ENCODE assay signal across 8 cellular contexts in genomic region chr11:115869780-115870431, GRCh38.
DNase-seq lines count a peak whose midpoint lies in the region; ATAC-seq and TF ChIP-seq lines count a peak whose summit lies in the region.

No MANE protein-coding gene starts in this region.

- no peak for TF ChIP-seq EP300 in sigmoid colon (IDR thresholded peaks at IDR 0.05)

- H3K27me3 ChIP-seq in fibroblast of lung (ENCODE audit: control insufficient read depth, insufficient read depth, low read length) (no peaks in the 10 kb centered on the region), sigmoid colon (no peaks in the 10 kb centered on the region)

- H3K79me2 ChIP-seq in fibroblast of lung (ENCODE audit: control insufficient read depth, insufficient read depth, low read length) = no peaks in the 10 kb centered on the region

- intact Hi-C loops in sigmoid colon (cut with DNase I) = no loop called here

- H3K4me1 Mint-ChIP-seq in type B pancreatic cell (ENCODE audit: unreplicated experiment) = peaks cover 30% of the 10 kb centered on the region

- no peak overlapping the region for H3K9ac ChIP-seq in fibroblast of lung (ENCODE audit: insufficient read depth, low read length)

- WGBS in sigmoid colon, 2 donors = 52 to 57% methylated on average over 5 of the region's 5 CpGs

- H3K36me3 Mint-ChIP-seq in type B pancreatic cell = no peaks in the 10 kb centered on the region

- no peaks in the 10 kb centered on the region for H3K9me3 Mint-ChIP-seq in type B pancreatic cell

- H3K27me3 Mint-ChIP-seq in type B pancreatic cell = peaks cover 3% of the 10 kb centered on the region

- no peaks in the 10 kb centered on the region for H4K20me1 ChIP-seq in fibroblast of lung (ENCODE audit: control insufficient read depth, extremely low read depth, insufficient read depth, low read length)

- DNase-seq in DMS153 (lab: John Stamatoyannopoulos, UW) = peak; percentile 49
- peak; percentile 81 for DNase-seq in NCI-H82 (lab: John Stamatoyannopoulos, UW)
- DNase-seq in fibroblast of lung (ENCODE audit: low read depth in 2 of 2) = peak; percentile 50 to 55
- DNase-seq in type B pancreatic cell (ENCODE audit: extremely low spot score, unreplicated experiment) = no peak
- DNase-seq in sigmoid colon = no peak

- TF ChIP-seq POLR2A in sigmoid colon (IDR thresholded peaks at IDR 0.05) = no peak

- H3K4me3 ChIP-seq in fibroblast of lung (replicated peaks in 1 of 4; ENCODE audit: control extremely low read depth in 1 of 4, insufficient read depth in 1 of 4, low read depth in 3 of 4, low read length in 4 of 4) = no peak overlapping the region
- H3K4me3 ChIP-seq in sigmoid colon = no peak overlapping the region

- ATAC-seq in GM19043 (IDR thresholded peaks at IDR 0.05; ENCODE audit: low read depth, unreplicated experiment) = peak; percentile 74
- peak; percentile 80 for ATAC-seq in HG03135 (IDR thresholded peaks at IDR 0.05; ENCODE audit: unreplicated experiment)
- ATAC-seq in HG02763 (IDR thresholded peaks at IDR 0.05; ENCODE audit: unreplicated experiment) = no peak

- H2AFZ ChIP-seq in fibroblast of lung (ENCODE audit: low read length) = no peak overlapping the region

- no peaks in the 10 kb centered on the region for H3K4me1 ChIP-seq in fibroblast of lung (ENCODE audit: control insufficient read depth, extremely low read depth, insufficient read depth, low read length)
- H3K4me1 ChIP-seq in sigmoid colon = no peaks in the 10 kb centered on the region

- no peak overlapping the region for H3K27ac ChIP-seq in fibroblast of lung (ENCODE audit: insufficient read depth, low read length)
- no peak overlapping the region for H3K27ac ChIP-seq in sigmoid colon

- H3K36me3 ChIP-seq in fibroblast of lung (ENCODE audit: control insufficient read depth, insufficient read depth, low read length) (no peaks in the 10 kb centered on the region), sigmoid colon (no peaks in the 10 kb centered on the region)

- H3K4me2 ChIP-seq in fibroblast of lung (ENCODE audit: extremely low read depth, insufficient read depth, low read length) = no peak overlapping the region

- no peak overlapping the region for H3K4me3 Mint-ChIP-seq in type B pancreatic cell

- H3K9me3 ChIP-seq in fibroblast of lung (ENCODE audit: control insufficient read depth, insufficient read depth, low read depth, low read length) = no peaks in the 10 kb centered on the region
- H3K9me3 ChIP-seq in sigmoid colon = no peaks in the 10 kb centered on the region

- TF ChIP-seq CTCF in fibroblast of lung (conservative IDR thresholded peaks at IDR 0.05 in 1 of 2, IDR thresholded peaks at IDR 0.05 in 1 of 2; ENCODE audit: low read depth in 1 of 2, low read length in 2 of 2) (peak; percentile 61 to 71), type B pancreatic cell (conservative IDR thresholded peaks at IDR 0.05) (peak; percentile 78), sigmoid colon (IDR thresholded peaks at IDR 0.05) (no peak)

- no peak overlapping the region for H3K27ac Mint-ChIP-seq in type B pancreatic cell

Comparison
In these comparisons a context has a peak if more than half of its experiments do, and no peak if none do; other contexts are left out.
1. DNase-seq: peak in DMS153 (single experiment), NCI-H82 (single experiment) and fibroblast of lung (2 of 2); none in type B pancreatic cell (single experiment) and sigmoid colon (single experiment).
2. CTCF ChIP-seq: peak in fibroblast of lung (2 of 2) and type B pancreatic cell (single experiment); none in sigmoid colon (0 of 4).